13 cellular contexts compared by ENCODE assay signal in the genomic region with DNA sequence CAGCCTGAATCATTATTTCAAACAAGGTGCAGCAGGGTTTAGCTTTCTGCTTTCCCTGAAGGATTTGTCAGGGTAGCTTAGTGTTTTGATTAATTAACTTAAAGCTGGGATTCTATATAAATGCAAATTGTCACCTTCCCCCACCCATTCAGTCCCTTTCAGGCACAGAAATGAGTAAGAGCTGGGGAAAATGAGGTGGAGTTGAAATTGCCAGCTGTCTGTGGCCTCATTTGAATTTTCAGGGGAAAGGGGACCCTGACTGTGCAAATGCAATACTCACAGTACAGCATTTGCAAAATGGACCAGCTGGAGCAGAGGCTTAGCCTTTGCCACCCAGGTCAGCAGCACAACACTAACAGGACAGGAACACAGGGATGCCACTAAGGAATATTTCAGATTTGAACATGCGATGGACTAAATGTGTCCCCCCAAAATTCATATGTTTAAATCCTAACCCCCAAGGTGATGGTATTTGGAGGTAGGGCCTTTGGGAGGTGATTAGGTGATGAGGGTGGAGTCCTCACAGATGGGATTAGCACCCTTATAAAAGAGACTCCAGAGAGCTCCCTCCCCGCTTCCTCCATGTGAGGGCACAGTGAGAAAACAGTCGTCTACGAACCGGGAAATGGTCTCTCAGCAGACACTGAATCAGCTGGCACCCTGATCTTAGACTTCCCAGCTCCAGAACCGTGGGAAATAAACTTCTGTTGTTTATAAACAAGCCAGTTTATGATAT. TPM values are rescaled to one million over a fixed set of nuclear protein-coding genes. Genes with fewer than 3 reads are reported as not detected.
DNase-seq lines count a peak whose midpoint lies in the region; ATAC-seq and TF ChIP-seq lines count a peak whose summit lies in the region.
"Had no signal": no experiment of that assay in that cellular context is flagged by ENCODE, and none has a peak within 500 bp of the region (broad histone marks: within the 10 kb centered on the region; RNA-seq: fewer than 3 reads in every experiment).

No MANE protein-coding gene starts in this region.

- no peaks in the 10 kb centered on the region for H3K9me3 ChIP-seq in neural progenitor cell (ENCODE audit: low read depth)
- no peaks in the 10 kb centered on the region for H3K9me3 ChIP-seq in naive thymus-derived CD4-positive, alpha-beta T cell (ENCODE audit: control insufficient read depth in 2 of 3, low read length in 3 of 3)
- H3K9me3 ChIP-seq: left lung had no signal

- POLR2A ChIA-PET in naive thymus-derived CD4-positive, alpha-beta T cell (lab: Charles Lee), result no interaction called here

- H3K36me3 ChIP-seq in GM23338 (ENCODE audit: insufficient read depth), result no peaks in the 10 kb centered on the region
- H3K36me3 ChIP-seq in neural progenitor cell, result no peaks in the 10 kb centered on the region
- H3K36me3 ChIP-seq in naive thymus-derived CD4-positive, alpha-beta T cell (ENCODE audit: control insufficient read depth in 2 of 3, insufficient read depth in 3 of 3, low read length in 3 of 3), result no peaks in the 10 kb centered on the region
- H3K36me3 ChIP-seq: left lung had no signal

- H3K27ac ChIP-seq in GM23338 (ENCODE audit: low read depth) (peak overlapping the region; percentile 90), neural progenitor cell (peak overlapping the region; percentile 77)
- H3K27ac ChIP-seq in naive thymus-derived CD4-positive, alpha-beta T cell (ENCODE audit: low read depth, low read length), result no peak overlapping the region
- H3K27ac ChIP-seq: left lung had no signal

- H2AFZ ChIP-seq in GM23338 (peak overlapping the region; percentile 61), neural progenitor cell (replicated peaks) (peak overlapping the region; percentile 70)

- CTCF ChIA-PET in naive thymus-derived CD4-positive, alpha-beta T cell (lab: Charles Lee), result interaction anchor here (1.0 to 6.8 kb wide), 3 partner anchors 137 to 477 kb away, joined by 3 to 63 read pairs (median 4); no protein-coding TSS in a partner anchor

- DNase-seq in GM23338 (ENCODE audit: low spot score) (peak; percentile 42), NCI-H526 treated with DMSO at 0.1 percent for 48 hours (lab: John Stamatoyannopoulos, UW) (peak; percentile 41), neural progenitor cell (ENCODE audit: low spot score) (peak; percentile 43), AG20443 (ENCODE audit: low spot score) (no peak), NCI-H128 (lab: John Stamatoyannopoulos, UW; ENCODE audit: unreplicated experiment) (no peak), SKM-1 treated with dmso at 0.1 percent for 144 hours (lab: John Stamatoyannopoulos, UW; ENCODE audit: unreplicated experiment) (no peak)
- DNase-seq in naive thymus-derived CD4-positive, alpha-beta T cell, result no peak
- DNase-seq: left lung, NCI-H2171 had no signal

- no peak overlapping the region for H3K9ac ChIP-seq in neural progenitor cell

- H3K4me3 Mint-ChIP-seq in GM23338, result 0 out of 3 replicates have a peak overlapping the region, but pooled peaks have one; percentile 15
- no peak overlapping the region for H3K4me3 Mint-ChIP-seq in neural progenitor cell
- H3K4me3 Mint-ChIP-seq in naive thymus-derived CD4-positive, alpha-beta T cell, result no peak overlapping the region
- H3K4me3 Mint-ChIP-seq: activated naive CD8-positive, alpha-beta T cell had no signal

- H3F3A ChIP-seq in GM23338 (replicated peaks; ENCODE audit: low read depth), result no peaks in the 10 kb centered on the region
- peaks cover 26% of the 10 kb centered on the region for H3F3A ChIP-seq in neural progenitor cell (ENCODE audit: low read depth)

- H3K4me1 ChIP-seq in GM23338 (ENCODE audit: insufficient read depth) (peaks cover 36% of the 10 kb centered on the region), neural progenitor cell (peaks cover 35% of the 10 kb centered on the region)
- no peaks in the 10 kb centered on the region for H3K4me1 ChIP-seq in naive thymus-derived CD4-positive, alpha-beta T cell (ENCODE audit: control insufficient read depth in 2 of 2, insufficient read depth in 2 of 2, low read length in 2 of 2)
- H3K4me1 ChIP-seq: left lung had no signal

- H3K4me2 ChIP-seq in GM23338, result peak overlapping the region; percentile 53
- peak overlapping the region; percentile 68 for H3K4me2 ChIP-seq in neural progenitor cell

- no peak for TF ChIP-seq CTCF in GM23338 (conservative IDR thresholded peaks at IDR 0.05; ENCODE audit: low read depth in 2 of 2)
- no peak for TF ChIP-seq CTCF in neural progenitor cell (IDR thresholded peaks at IDR 0.05)

- H3K4me3 ChIP-seq in GM23338, result peak overlapping the region; percentile 13; the same call in 1 of the 2 replicates
- H3K4me3 ChIP-seq in neural progenitor cell, result no peak overlapping the region
- no peak overlapping the region for H3K4me3 ChIP-seq in naive thymus-derived CD4-positive, alpha-beta T cell (ENCODE audit: low read length)
- H3K4me3 ChIP-seq: BLaER1 treated with 17β-estradiol and CSF1 and Interleukin-3, amounts not matched to agents 10 nM and 100 nM; left lung had no signal

- H4K20me1 ChIP-seq in GM23338 (replicated peaks; ENCODE audit: insufficient read depth) (no peaks in the 10 kb centered on the region), neural progenitor cell (ENCODE audit: low read depth) (no peaks in the 10 kb centered on the region)
- H4K20me1 ChIP-seq: BLaER1 treated with 17β-estradiol and CSF1 and Interleukin-3, amounts not matched to agents 10 nM and 100 nM had no signal

- no peaks in the 10 kb centered on the region for H3K9me2 ChIP-seq in GM23338 (ENCODE audit: insufficient read depth)

- H3K36me3 Mint-ChIP-seq in GM23338 (ENCODE audit: low read depth) (peaks cover 31% of the 10 kb centered on the region), neural progenitor cell (no peaks in the 10 kb centered on the region)
- no peaks in the 10 kb centered on the region for H3K36me3 Mint-ChIP-seq in naive thymus-derived CD4-positive, alpha-beta T cell
- H3K36me3 Mint-ChIP-seq: activated naive CD8-positive, alpha-beta T cell had no signal

- peaks cover 43% of the 10 kb centered on the region for H3K4me1 Mint-ChIP-seq in GM23338
- peaks cover 29% of the 10 kb centered on the region for H3K4me1 Mint-ChIP-seq in neural progenitor cell
- H3K4me1 Mint-ChIP-seq in naive thymus-derived CD4-positive, alpha-beta T cell, result peaks cover 0 to 3% (median 0%) of the 10 kb centered on the region in 7 donors

- no peaks in the 10 kb centered on the region for H3K27me3 ChIP-seq in GM23338 (ENCODE audit: insufficient read depth)
- H3K27me3 ChIP-seq in neural progenitor cell, result no peaks in the 10 kb centered on the region
- H3K27me3 ChIP-seq in naive thymus-derived CD4-positive, alpha-beta T cell (ENCODE audit: control insufficient read depth in 2 of 2, insufficient read depth in 2 of 2, low read length in 2 of 2), result no peaks in the 10 kb centered on the region
- H3K27me3 ChIP-seq: BLaER1 treated with 17β-estradiol and CSF1 and Interleukin-3, amounts not matched to agents 10 nM and 100 nM; left lung had no signal

- no peaks in the 10 kb centered on the region for H3K79me2 ChIP-seq in GM23338 (replicated peaks; ENCODE audit: insufficient read depth)
- H3K79me2 ChIP-seq in neural progenitor cell (ENCODE audit: low read depth), result no peaks in the 10 kb centered on the region

- ATAC-seq in GM18867 (IDR thresholded peaks at IDR 0.05; ENCODE audit: unreplicated experiment) (peak; percentile 43), GM23338 (peak; percentile 65)
- ATAC-seq in naive thymus-derived CD4-positive, alpha-beta T cell, result no peak
- ATAC-seq: left lung had no signal

- H3K27ac Mint-ChIP-seq in GM23338, result peak overlapping the region; percentile 88
- H3K27ac Mint-ChIP-seq in neural progenitor cell, result peak overlapping the region; percentile 48
- H3K27ac Mint-ChIP-seq in naive thymus-derived CD4-positive, alpha-beta T cell, result no peak overlapping the region
- H3K27ac Mint-ChIP-seq: activated naive CD8-positive, alpha-beta T cell had no signal

- H3K9me3 Mint-ChIP-seq in GM23338 (peaks cover 27% of the 10 kb centered on the region), neural progenitor cell (peaks cover 14% of the 10 kb centered on the region)
- H3K9me3 Mint-ChIP-seq in naive thymus-derived CD4-positive, alpha-beta T cell, result peaks cover 0 to 4% (median 0%) of the 10 kb centered on the region in 11 donors

- H3K27me3 Mint-ChIP-seq in GM23338 (ENCODE audit: insufficient read depth, low read depth, poor library complexity) (peaks cover 11% of the 10 kb centered on the region), neural progenitor cell (ENCODE audit: insufficient read depth, low read depth) (peaks cover 3% of the 10 kb centered on the region)
- peaks cover 0 to 19% (median 0%) of the 10 kb centered on the region in 5 donors for H3K27me3 Mint-ChIP-seq in naive thymus-derived CD4-positive, alpha-beta T cell
- H3K27me3 Mint-ChIP-seq: activated naive CD8-positive, alpha-beta T cell had no signal

- intact Hi-C loops in naive thymus-derived CD4-positive, alpha-beta T cell (cut with micrococcal nuclease), result no loop called here

TF ChIP-seq in GM23338, 12 proteins besides CTCF, POLR2A, EP300 and RAD21 (continues in another document):
- TF ChIP-seq NANOG (IDR thresholded peaks at IDR 0.05; ENCODE audit: borderline replicate concordance) (no peak), JUNB (IDR thresholded peaks at IDR 0.05; ENCODE audit: unreplicated experiment) (no peak), STAT1 (IDR thresholded peaks at IDR 0.05; ENCODE audit: unreplicated experiment) (no peak), EZH2 (IDR thresholded peaks at IDR 0.05; ENCODE audit: low read depth, unreplicated experiment) (no peak), POLR2AphosphoS5 (IDR thresholded peaks at IDR 0.05; ENCODE audit: low read depth) (no peak)
- TF ChIP-seq, protein P1, sequence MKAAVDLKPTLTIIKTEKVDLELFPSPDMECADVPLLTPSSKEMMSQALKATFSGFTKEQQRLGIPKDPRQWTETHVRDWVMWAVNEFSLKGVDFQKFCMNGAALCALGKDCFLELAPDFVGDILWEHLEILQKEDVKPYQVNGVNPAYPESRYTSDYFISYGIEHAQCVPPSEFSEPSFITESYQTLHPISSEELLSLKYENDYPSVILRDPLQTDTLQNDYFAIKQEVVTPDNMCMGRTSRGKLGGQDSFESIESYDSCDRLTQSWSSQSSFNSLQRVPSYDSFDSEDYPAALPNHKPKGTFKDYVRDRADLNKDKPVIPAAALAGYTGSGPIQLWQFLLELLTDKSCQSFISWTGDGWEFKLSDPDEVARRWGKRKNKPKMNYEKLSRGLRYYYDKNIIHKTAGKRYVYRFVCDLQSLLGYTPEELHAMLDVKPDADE (IDR thresholded peaks at IDR 0.05), result no peak

RNA-seq across cellular contexts. Expression of a gene that starts 59.5 kb away (rescaled TPM):
- total RNA-seq in GM23338 (2014; rRNA removed; shearing (Covaris generic)), result not detected in 2 replicates
- not detected in 2 replicates for polyA plus RNA-seq in GM23338 (2016; fragmentation: Nextera tagmentation; extraction: Ambion mirVana)
- not detected in 2 replicates for total RNA-seq in neural progenitor cell (ENCODE audit: low replicate concordance)
- total RNA-seq in naive thymus-derived CD4-positive, alpha-beta T cell, result 1 to 10 TPM; 2.1 to 6.5 (median 3.5) TPM
- polyA plus RNA-seq in naive thymus-derived CD4-positive, alpha-beta T cell, result 1 to 10 TPM; 1.0 to 1.1 TPM
- total RNA-seq: Daoy had no signal

Comparison
In these comparisons a context has a peak if more than half of its experiments do, and no peak if none do; other contexts are left out.
1. DNase-seq: peak in GM23338 (single experiment), NCI-H526 treated with DMSO at 0.1 percent for 48 hours (single experiment) and neural progenitor cell (single experiment); none in AG20443 (single experiment), naive thymus-derived CD4-positive, alpha-beta T cell (0 of 9), NCI-H128 (single experiment) and SKM-1 treated with dmso at 0.1 percent for 144 hours (single experiment).
2. H3K27ac Mint-ChIP-seq: peak in GM23338 (single experiment) and neural progenitor cell (single experiment); none in naive thymus-derived CD4-positive, alpha-beta T cell (0 of 9).